Comparison of ENCODE assay signal across 8 cellular contexts in the genomic region with DNA sequence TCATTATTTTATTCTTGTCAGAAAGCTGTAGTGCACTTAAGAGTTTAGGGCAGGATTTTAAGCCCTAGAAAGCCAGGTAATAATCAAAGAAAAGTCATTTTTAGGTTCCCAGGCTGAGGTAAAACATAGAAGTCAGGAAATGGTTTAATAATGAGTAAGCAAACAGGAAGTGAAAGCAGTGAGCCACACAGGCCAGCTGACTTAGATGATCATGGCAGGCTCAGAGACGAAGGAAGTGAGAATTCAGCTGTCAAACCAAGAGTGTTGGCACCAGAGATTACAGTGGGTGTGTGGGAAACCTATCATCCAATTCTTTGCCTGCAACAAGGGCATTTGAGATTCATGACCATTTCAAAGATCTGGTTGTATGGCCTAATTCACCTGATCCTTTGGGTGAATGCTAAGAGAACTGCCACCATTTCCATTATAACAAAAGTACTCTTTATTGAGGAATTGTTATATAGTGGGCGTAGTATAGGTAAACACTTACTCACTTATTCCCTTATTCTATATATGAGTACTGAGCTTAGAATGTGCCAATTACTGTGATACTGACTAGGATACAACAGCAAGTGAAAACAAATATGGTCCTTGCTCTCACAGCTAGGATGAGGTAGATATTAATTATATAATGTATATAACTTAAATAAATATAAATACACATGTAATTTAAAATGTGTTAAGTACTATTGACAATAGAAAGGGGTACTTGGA.
A peak's percentile ranks its signal among the peaks of the same experiment; 100 is the strongest.
DNase-seq lines count a peak whose midpoint lies in the region; ATAC-seq and TF ChIP-seq lines count a peak whose summit lies in the region.

No MANE protein-coding gene starts in this region.

- intact Hi-C loops in CD14-positive monocyte (cut with micrococcal nuclease): loop anchor here in 1 of 2 donors (10.0 kb wide), 2 partner anchors 82 to 1392 kb away; no protein-coding TSS in a partner anchor

- DNase-seq in CD14-positive monocyte (ENCODE audit: low spot score) (peak; percentile 74), SK-N-SH (no peak), astrocyte of the cerebellum (ENCODE audit: low read depth) (peak; percentile 11), myocyte (ENCODE audit: low read depth) (peak; percentile 57), NCI-H146 (lab: John Stamatoyannopoulos, UW) (no peak), middle frontal gyrus (ENCODE audit: extremely low spot score, low spot score) (no peak)

- 50% methylated on average over 2 of the region's 2 CpGs for WGBS in SK-N-SH (ENCODE audit: low lambda C conversion rate)

- CTCF ChIA-PET in SK-N-SH (lab: Yijun Ruan, JAX): no interaction called here

- no peak overlapping the region for H3K4me3 Mint-ChIP-seq in CD14-positive monocyte

- H3K9me3 Mint-ChIP-seq in CD14-positive monocyte: peaks cover 2 to 17% (median 5%) of the 10 kb centered on the region in 7 donors

- TF ChIP-seq RAD21 in SK-N-SH (IDR thresholded peaks at IDR 0.05; ENCODE audit: low read length): no peak

- H3K27me3 ChIP-seq in SK-N-SH (ENCODE audit: insufficient read depth): no peaks in the 10 kb centered on the region

- peak overlapping the region in 6 of 7 donors; percentile 33 to 74 (median 54) for H3K27ac Mint-ChIP-seq in CD14-positive monocyte

- H3K4me2 ChIP-seq in SK-N-SH: no peak overlapping the region

- H3K9me3 ChIP-seq in SK-N-SH: no peaks in the 10 kb centered on the region

- H3K36me3 Mint-ChIP-seq in CD14-positive monocyte: no peaks in the 10 kb centered on the region

- no peak for TF ChIP-seq EP300 in SK-N-SH (IDR thresholded peaks at IDR 0.05; ENCODE audit: borderline replicate concordance in 1 of 2, low read depth in 1 of 2, low read length in 1 of 2)

- no peaks in the 10 kb centered on the region for H3K9me2 ChIP-seq in SK-N-SH

- TF ChIP-seq CTCF in CD14-positive monocyte (IDR thresholded peaks at IDR 0.05) (no peak), SK-N-SH (IDR thresholded peaks at IDR 0.05) (no peak), astrocyte of the cerebellum (IDR thresholded peaks at IDR 0.05; ENCODE audit: low read depth, low read length, missing control alignments) (no peak)

- no peaks in the 10 kb centered on the region for H3K36me3 ChIP-seq in SK-N-SH (replicated peaks in 1 of 2; ENCODE audit: control insufficient read depth in 1 of 2, insufficient read depth in 2 of 2, low read length in 1 of 2)

- no peak overlapping the region for H3K27ac ChIP-seq in SK-N-SH (ENCODE audit: low read depth in 2 of 2, low read length in 1 of 2)

- in situ Hi-C loops in astrocyte of the cerebellum (cut with HindIII; ENCODE audit: low sequenced_read_pairs): no loop called here

- H3F3A ChIP-seq in SK-N-SH (replicated peaks; ENCODE audit: insufficient read depth): peaks cover 3% of the 10 kb centered on the region

- ATAC-seq in GM19372 (IDR thresholded peaks at IDR 0.05; ENCODE audit: low read depth, unreplicated experiment) (peak; percentile 100), HG03280 (IDR thresholded peaks at IDR 0.05; ENCODE audit: unreplicated experiment) (peak; percentile 100)

- H3K79me2 ChIP-seq in SK-N-SH (ENCODE audit: insufficient read depth): no peaks in the 10 kb centered on the region

- peaks cover 0 to 1% (median 0%) of the 10 kb centered on the region in 3 donors for H3K27me3 Mint-ChIP-seq in CD14-positive monocyte (ENCODE audit: low read depth in 3 of 3)

- POLR2A ChIA-PET in SK-N-SH (lab: Yijun Ruan, JAX): no interaction called here

- H2AFZ ChIP-seq in SK-N-SH (ENCODE audit: low read depth): peak overlapping the region; percentile 79

- no peaks in the 10 kb centered on the region for H4K20me1 ChIP-seq in SK-N-SH (ENCODE audit: insufficient read depth)

- H3K4me1 ChIP-seq in SK-N-SH (ENCODE audit: control insufficient read depth in 1 of 2, insufficient read depth in 2 of 2, low read depth in 1 of 2, low read length in 1 of 2): peaks cover 0 to 4% of the 10 kb centered on the region in 2 experiments; a peak in 1 of 4 replicates

- no peak overlapping the region for H3K9ac ChIP-seq in SK-N-SH

- H3K4me1 Mint-ChIP-seq in CD14-positive monocyte: peaks cover 12% of the 10 kb centered on the region

- H3K4me3 ChIP-seq in SK-N-SH (ENCODE audit: low read depth in 2 of 2, low read length in 1 of 2): no peak overlapping the region
- no peak overlapping the region for H3K4me3 ChIP-seq in astrocyte of the cerebellum (ENCODE audit: low read depth, low read length)

TF ChIP-seq in SK-N-SH, 30 proteins besides CTCF, POLR2A, EP300 and RAD21:
- peak; percentile 48; the same call in 1 of the 2 replicates for TF ChIP-seq ELF1 (IDR thresholded peaks at IDR 0.05)
- no peak for TF ChIP-seq MEF2A (IDR thresholded peaks at IDR 0.05; ENCODE audit: borderline replicate concordance, low read depth)
- TF ChIP-seq, protein P1, sequence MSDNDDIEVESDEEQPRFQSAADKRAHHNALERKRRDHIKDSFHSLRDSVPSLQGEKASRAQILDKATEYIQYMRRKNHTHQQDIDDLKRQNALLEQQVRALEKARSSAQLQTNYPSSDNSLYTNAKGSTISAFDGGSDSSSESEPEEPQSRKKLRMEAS (IDR thresholded peaks at IDR 0.05; ENCODE audit: low read depth): peak; percentile 31; the same call in 1 of the 2 replicates
- TF ChIP-seq FOSL2 (IDR thresholded peaks at IDR 0.05; ENCODE audit: borderline replicate concordance, low read depth): peak; percentile 34; the same call in 1 of the 2 replicates
- TF ChIP-seq, protein P2, sequence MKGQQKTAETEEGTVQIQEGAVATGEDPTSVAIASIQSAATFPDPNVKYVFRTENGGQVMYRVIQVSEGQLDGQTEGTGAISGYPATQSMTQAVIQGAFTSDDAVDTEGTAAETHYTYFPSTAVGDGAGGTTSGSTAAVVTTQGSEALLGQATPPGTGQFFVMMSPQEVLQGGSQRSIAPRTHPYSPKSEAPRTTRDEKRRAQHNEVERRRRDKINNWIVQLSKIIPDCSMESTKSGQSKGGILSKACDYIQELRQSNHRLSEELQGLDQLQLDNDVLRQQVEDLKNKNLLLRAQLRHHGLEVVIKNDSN (IDR thresholded peaks at IDR 0.05; ENCODE audit: borderline replicate concordance, low read depth): peak; percentile 27; the same call in 1 of the 2 replicates
- TF ChIP-seq SIN3A (IDR thresholded peaks at IDR 0.05; ENCODE audit: borderline replicate concordance, low read depth, low read length): no peak
- TF ChIP-seq GABPA (IDR thresholded peaks at IDR 0.05; ENCODE audit: low read depth): peak; percentile 44
- no peak for TF ChIP-seq RFX5 (IDR thresholded peaks at IDR 0.05; ENCODE audit: low read length)
- TF ChIP-seq TCF12 (IDR thresholded peaks at IDR 0.05): peak; percentile 38; the same call in 1 of the 2 replicates
- TF ChIP-seq NRF1 (IDR thresholded peaks at IDR 0.05; ENCODE audit: low read depth, low read length): no peak
- peak; percentile 34; the same call in 1 of the 2 replicates for TF ChIP-seq JUND (IDR thresholded peaks at IDR 0.05)

Comparison
In these comparisons a context has a peak if more than half of its experiments do, and no peak if none do; other contexts are left out.
1. DNase-seq: peak in CD14-positive monocyte (single experiment), astrocyte of the cerebellum (single experiment) and myocyte (single experiment); none in SK-N-SH (single experiment), NCI-H146 (single experiment) and middle frontal gyrus (single experiment).